1 cellular context compared by ENCODE assay signal in the genomic region with DNA sequence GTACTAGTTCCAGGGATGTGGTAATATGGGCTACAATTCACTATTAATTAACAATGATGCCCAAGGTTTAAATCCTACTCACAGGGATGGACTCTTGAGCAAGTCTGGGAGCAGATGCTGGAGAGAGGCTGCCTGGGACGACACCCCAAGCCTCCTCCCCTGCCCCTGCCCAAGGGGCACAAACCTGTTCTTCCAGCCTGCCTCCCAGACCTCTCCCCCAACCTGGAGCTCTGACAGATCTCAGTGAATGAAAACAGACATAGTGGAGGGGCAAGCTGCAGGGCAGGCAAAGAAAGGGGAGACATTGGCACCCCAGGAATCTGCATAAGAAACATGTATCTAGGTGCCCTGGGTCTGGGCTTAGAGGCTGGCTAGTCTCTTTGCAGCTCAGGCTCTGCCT.
TF ChIP-seq lines count a peak whose summit lies in the region.

No MANE protein-coding gene starts in this region.

TF ChIP-seq in GM23338, 12 proteins besides CTCF, POLR2A, EP300 and RAD21 (continued from another document):
- no peak for TF ChIP-seq ZNF462 (CRISPR knock-in tag; IDR thresholded peaks at IDR 0.05)
- TF ChIP-seq NANOG (IDR thresholded peaks at IDR 0.05; ENCODE audit: borderline replicate concordance) = no peak
- no peak for TF ChIP-seq CREB1 (CRISPR knock-in tag; IDR thresholded peaks at IDR 0.05; ENCODE audit: low read depth)
- TF ChIP-seq ZNF331 (CRISPR knock-in tag; IDR thresholded peaks at IDR 0.05; ENCODE audit: low read depth) = no peak
- TF ChIP-seq STAT1 (IDR thresholded peaks at IDR 0.05; ENCODE audit: unreplicated experiment) = no peak
- TF ChIP-seq ETS1 (IDR thresholded peaks at IDR 0.05) = no peak
- no peak for TF ChIP-seq JUNB (IDR thresholded peaks at IDR 0.05; ENCODE audit: unreplicated experiment)
- TF ChIP-seq EZH2 (IDR thresholded peaks at IDR 0.05; ENCODE audit: low read depth, unreplicated experiment) = no peak
- no peak; the same call in 1 of the 2 replicates for TF ChIP-seq POLR2AphosphoS5 (IDR thresholded peaks at IDR 0.05; ENCODE audit: low read depth)
TF ChIP-seq in GM23338: peak in this region for 0.
